In genomic region chr2:171084128-171084527, GRCh38 we compare ENCODE assay signal across 14 cellular contexts.
DNase-seq lines count a peak whose midpoint lies in the region; ATAC-seq, FAIRE-seq and TF ChIP-seq lines count a peak whose summit lies in the region.
"Had no signal": no experiment of that assay in that cellular context is flagged by ENCODE, and none has a peak within 500 bp of the region (broad histone marks: within the 10 kb centered on the region; RNA-seq: fewer than 3 reads in every experiment).

No MANE protein-coding gene starts in this region.

- DNase-seq in activated naive CD4-positive, alpha-beta T cell treated with anti-CD3 and anti-CD28 coated beads for 36 hours = peak; percentile 14
- DNase-seq in activated naive CD4-positive, alpha-beta T cell treated with Interleukin-2 at 50 U/mL for 16 hours = no peak
- DNase-seq in NCI-H748 treated with DMSO at 0.1 percent for 48 hours (lab: John Stamatoyannopoulos, UW) (peak; percentile 68), endothelial cell (ENCODE audit: low spot score) (no peak), HAP-1 (ENCODE audit: low spot score in 2 of 2) (no peak), D721Med (ENCODE audit: insufficient read length, low spot score) (no peak), nucleus accumbens (lab: John Stamatoyannopoulos, UW) (no peak)
- DNase-seq: DMS79 treated with DMSO at 0.1 percent for 48 hours; effector memory CD8-positive, alpha-beta T cell; PC-9; tibial artery had no signal

- no peaks in the 10 kb centered on the region for H3K36me3 ChIP-seq in HAP-1 (replicated peaks)
- H3K36me3 ChIP-seq: cardiac muscle cell, tibial artery had no signal

- no peaks in the 10 kb centered on the region for H3K27me3 ChIP-seq in HAP-1 (ENCODE audit: low read depth)
- H3K27me3 ChIP-seq: cardiac muscle cell, tibial artery had no signal

- CTCF ChIA-PET in activated naive CD4-positive, alpha-beta T cell treated with anti-CD3 and anti-CD28 coated beads for 36 hours (lab: Charles Lee) = interaction anchor here (0.9 kb wide), 1 partner anchor 79 kb away, joined by 3 read pairs; no protein-coding TSS in a partner anchor

- ATAC-seq in GM19397 (IDR thresholded peaks at IDR 0.05; ENCODE audit: unreplicated experiment) = no peak
- ATAC-seq: effector memory CD8-positive, alpha-beta T cell had no signal

- no peaks in the 10 kb centered on the region for H3K27me3 Mint-ChIP-seq in activated naive CD4-positive, alpha-beta T cell treated with anti-CD3 and anti-CD28 coated beads for 36 hours (ENCODE audit: low read depth)
- H3K27me3 Mint-ChIP-seq in endothelial cell (ENCODE audit: unreplicated experiment) = no peaks in the 10 kb centered on the region
- H3K27me3 Mint-ChIP-seq: effector memory CD8-positive, alpha-beta T cell had no signal

- H3K4me1 ChIP-seq in HAP-1 = peaks cover 2% of the 10 kb centered on the region; the same call in 1 of the 2 replicates
- H3K4me1 ChIP-seq: parathyroid adenoma had no signal

- no peaks in the 10 kb centered on the region for H3K9me3 Mint-ChIP-seq in activated naive CD4-positive, alpha-beta T cell treated with anti-CD3 and anti-CD28 coated beads for 36 hours
- no peaks in the 10 kb centered on the region for H3K9me3 Mint-ChIP-seq in endothelial cell (ENCODE audit: unreplicated experiment)
- H3K9me3 Mint-ChIP-seq: effector memory CD8-positive, alpha-beta T cell had no signal

- peak overlapping the region; percentile 60 for H3K4me3 Mint-ChIP-seq in activated naive CD4-positive, alpha-beta T cell treated with anti-CD3 and anti-CD28 coated beads for 36 hours
- H3K4me3 Mint-ChIP-seq in endothelial cell (ENCODE audit: unreplicated experiment) = no peak overlapping the region
- H3K4me3 Mint-ChIP-seq: effector memory CD8-positive, alpha-beta T cell had no signal

- H3K27ac Mint-ChIP-seq in activated naive CD4-positive, alpha-beta T cell treated with anti-CD3 and anti-CD28 coated beads for 36 hours = peak overlapping the region; percentile 86
- peak overlapping the region; percentile 28 for H3K27ac Mint-ChIP-seq in endothelial cell (ENCODE audit: unreplicated experiment)

- TF ChIP-seq CTCF in endothelial cell (IDR thresholded peaks at IDR 0.05; ENCODE audit: unreplicated experiment) (no peak), D721Med (IDR thresholded peaks at IDR 0.05; ENCODE audit: insufficient read depth, missing control alignments) (no peak)

- H3K36me3 Mint-ChIP-seq in activated naive CD4-positive, alpha-beta T cell treated with anti-CD3 and anti-CD28 coated beads for 36 hours (ENCODE audit: low read depth) = peaks cover 8% of the 10 kb centered on the region
- peaks cover 9% of the 10 kb centered on the region for H3K36me3 Mint-ChIP-seq in endothelial cell (ENCODE audit: low read depth, unreplicated experiment)

- FAIRE-seq in D721Med (lab: Jason Lieb, UNC) = no peak

- in situ Hi-C loops in HAP-1 (cut with MboI; ENCODE audit: low sequenced_read_pairs) = no loop called here

- H3K4me1 Mint-ChIP-seq in activated naive CD4-positive, alpha-beta T cell treated with anti-CD3 and anti-CD28 coated beads for 36 hours (ENCODE audit: low read depth) = peaks cover 75% of the 10 kb centered on the region
- H3K4me1 Mint-ChIP-seq in endothelial cell (ENCODE audit: unreplicated experiment) = peaks cover 38% of the 10 kb centered on the region

- intact Hi-C loops in activated naive CD4-positive, alpha-beta T cell treated with anti-CD3 and anti-CD28 coated beads for 36 hours (cut with micrococcal nuclease) = loop anchor here (1.0 to 10.0 kb wide), 5 partner anchors 39 to 719 kb away; no protein-coding TSS in a partner anchor

- no peak overlapping the region for H3K4me3 ChIP-seq in HAP-1
- H3K4me3 ChIP-seq: cardiac muscle cell, PC-9, tibial artery had no signal

- no peaks in the 10 kb centered on the region for H3K9me3 ChIP-seq in HAP-1
- H3K9me3 ChIP-seq: tibial artery had no signal

Comparison
In these comparisons a context has a peak if more than half of its experiments do, and no peak if none do; other contexts are left out.
1. DNase-seq: peak in activated naive CD4-positive, alpha-beta T cell treated with anti-CD3 and anti-CD28 coated beads for 36 hours (single experiment) and NCI-H748 treated with DMSO at 0.1 percent for 48 hours (single experiment); none in activated naive CD4-positive, alpha-beta T cell treated with Interleukin-2 at 50 U/mL for 16 hours (single experiment), endothelial cell (single experiment), HAP-1 (0 of 2), D721Med (single experiment) and nucleus accumbens (0 of 56).